ENCODE assay signal across 17 cellular contexts in the genomic region with DNA sequence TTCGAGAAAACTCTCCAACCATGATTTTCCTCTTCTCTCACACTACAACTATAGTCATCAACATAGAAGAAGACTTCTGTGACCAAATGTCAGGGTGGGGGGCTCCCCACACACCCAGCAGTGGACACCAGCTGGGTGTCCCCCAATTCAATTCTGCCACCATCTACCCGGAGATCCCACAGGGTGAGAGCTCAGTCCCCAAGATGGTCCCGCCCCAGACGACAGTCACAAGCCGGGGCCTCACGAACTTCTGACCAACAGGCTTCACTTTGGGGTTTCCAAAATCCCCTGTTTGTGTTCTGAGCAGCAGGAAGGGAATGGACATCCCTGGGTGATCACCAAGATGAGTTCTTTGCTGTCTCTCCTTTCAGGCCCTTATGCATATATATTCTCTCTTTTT.
"Had no signal": no experiment of that assay in that cellular context is flagged by ENCODE, and none has a peak within 500 bp of the region (broad histone marks: within the 10 kb centered on the region; RNA-seq: fewer than 3 reads in every experiment).

No MANE protein-coding gene starts in this region.

- H3K27ac ChIP-seq: SJSA1, SK-N-MC had no signal

- DNase-seq: KBM-7, NCI-H1092, NCI-H1105 treated with DMSO at 0.1 percent for 48 hours, NCI-H1436, NCI-H187, NCI-H2029, NCI-H2081 treated with DMSO at 0.1 percent for 48 hours, NCI-H2171, NCI-H226, NCI-H446, NCI-H510A, NCI-H748 treated with DMSO at 0.1 percent for 48 hours, Right ventricle myocardium superior, RPMI8226, SIG-M5 had no signal
